Comparison of ENCODE assay signal across 15 cellular contexts in genomic region chr1:239858058-239858457, GRCh38.
A peak's percentile ranks its signal among the peaks of the same experiment; 100 is the strongest.
DNase-seq lines count a peak whose midpoint lies in the region; ATAC-seq, FAIRE-seq and TF ChIP-seq lines count a peak whose summit lies in the region.
"Had no signal": no experiment of that assay in that cellular context is flagged by ENCODE, and none has a peak within 500 bp of the region (broad histone marks: within the 10 kb centered on the region; RNA-seq: fewer than 3 reads in every experiment).

No MANE protein-coding gene starts in this region.

- H3K36me3 Mint-ChIP-seq in activated naive CD4-positive, alpha-beta T cell treated with anti-CD3 and anti-CD28 coated beads, Interleukin-2, amount 50 U/mL, for 72 hours = peaks cover 11 to 13% of the 10 kb centered on the region in 2 donors

- no peak overlapping the region for H3K27ac Mint-ChIP-seq in activated naive CD4-positive, alpha-beta T cell treated with anti-CD3 and anti-CD28 coated beads, Interleukin-2, amount 50 U/mL, for 72 hours
- H3K27ac Mint-ChIP-seq: activated T-helper 2 cell treated with anti-CD3 and anti-CD28 coated beads, Interferon-gamma antibody, Interleukin-2, Interleukin-4, amounts not matched to agents 10 μg/mL and 5 μg/mL and 100 μg/mL, durations not matched to agents 14 hours and 24 hours and 36 hours had no signal

- ATAC-seq in activated naive CD4-positive, alpha-beta T cell treated with anti-CD3 and anti-CD28 coated beads, Interleukin-2, amount 50 U/mL, for 72 hours = no peak

- no peak for FAIRE-seq in GM12892 (lab: Jason Lieb, UNC)
- FAIRE-seq: pancreas had no signal

- no peak for TF ChIP-seq POLR2A in GM12892 (IDR thresholded peaks at IDR 0.05; ENCODE audit: low read depth, low read length)

- peaks cover 9 to 10% of the 10 kb centered on the region in 2 donors for H3K9me3 Mint-ChIP-seq in activated naive CD4-positive, alpha-beta T cell treated with anti-CD3 and anti-CD28 coated beads, Interleukin-2, amount 50 U/mL, for 72 hours

- DNase-seq in NCI-H1436 (lab: John Stamatoyannopoulos, UW) = peak; percentile 35
- DNase-seq in NCI-H1436 treated with DMSO at 0.1 percent for 48 hours (lab: John Stamatoyannopoulos, UW) = no peak
- DNase-seq in NCI-H146 (lab: John Stamatoyannopoulos, UW) = peak; percentile 40
- DNase-seq in astrocyte of the hippocampus (ENCODE audit: low read depth, low spot score) = peak; percentile 81
- DNase-seq in retina = peak; percentile 65
- DNase-seq in GM12892 (ENCODE audit: insufficient read length) = no peak
- no peak for DNase-seq in activated naive CD4-positive, alpha-beta T cell treated with anti-CD3 and anti-CD28 coated beads, Interleukin-2, amount 50 U/mL, for 72 hours (ENCODE audit: low spot score in 2 of 2)
- DNase-seq in NCI-H82 treated with DMSO at 0.1 percent for 48 hours (lab: John Stamatoyannopoulos, UW; ENCODE audit: unreplicated experiment) = no peak
- DNase-seq: activated CD4-positive, alpha-beta T cell treated with anti-CD3 and anti-CD28 coated beads, Interleukin-2, amount 50 U/mL, for 1 hour; central memory CD4-positive, alpha-beta T cell; mesenchymal stem cell; NCI-H1092; pancreas; T-helper 1 cell had no signal

Comparison
In these comparisons a context has a peak if more than half of its experiments do, and no peak if none do; other contexts are left out.
1. DNase-seq: peak in NCI-H1436 (single experiment), NCI-H146 (single experiment), astrocyte of the hippocampus (single experiment) and retina (single experiment); none in NCI-H1436 treated with DMSO at 0.1 percent for 48 hours (single experiment), GM12892 (single experiment), activated naive CD4-positive, alpha-beta T cell treated with anti-CD3 and anti-CD28 coated beads, Interleukin-2, amount 50 U/mL, for 72 hours (0 of 2) and NCI-H82 treated with DMSO at 0.1 percent for 48 hours (single experiment).